Comparison of ENCODE assay signal across 9 cellular contexts in genomic region chr3:159616234-159616825, GRCh38.
DNase-seq lines count a peak whose midpoint lies in the region; ATAC-seq, FAIRE-seq and TF ChIP-seq lines count a peak whose summit lies in the region.
"Had no signal": no experiment of that assay in that cellular context is flagged by ENCODE, and none has a peak within 500 bp of the region (broad histone marks: within the 10 kb centered on the region; RNA-seq: fewer than 3 reads in every experiment).

No MANE protein-coding gene starts in this region.

- H3K27ac ChIP-seq in Panc1 (ENCODE audit: low read length) (no peak overlapping the region), prostate gland (no peak overlapping the region)

- POLR2A ChIA-PET in Panc1 (lab: Charles Lee) = no interaction called here

- BruUV-seq in Panc1 (replicated peaks; lab: Mats Ljungman, UMichigan) = no TSS peak

- no peaks in the 10 kb centered on the region for H3K4me1 Mint-ChIP-seq in activated T-helper 1 cell treated with anti-CD3 and anti-CD28 coated beads, Interleukin-12 subunit alpha, Interleukin-12 subunit beta, Interleukin-2, Interleukin-4 antibody, amounts not matched to agents 30 ng/mL and 10 ng/mL and 1 ng/mL, durations not matched to agents 14 hours and 24 hours and 36 hours (ENCODE audit: low read depth)

- no peak for FAIRE-seq in urothelium cell line (lab: Jason Lieb, UNC)

- peaks cover 3% of the 10 kb centered on the region for H3K27me3 Mint-ChIP-seq in activated T-helper 1 cell treated with anti-CD3 and anti-CD28 coated beads, Interleukin-12 subunit alpha, Interleukin-12 subunit beta, Interleukin-2, Interleukin-4 antibody, amounts not matched to agents 30 ng/mL and 10 ng/mL and 1 ng/mL, durations not matched to agents 14 hours and 24 hours and 36 hours (ENCODE audit: insufficient read depth)

- CTCF ChIA-PET in Panc1 (lab: Charles Lee) = no interaction called here

- H3K4me3 ChIP-seq in Panc1 (ENCODE audit: low read depth in 2 of 2, low read length in 2 of 2) (no peak overlapping the region), fibroblast of pulmonary artery (replicated peaks; ENCODE audit: low read depth, low read length) (no peak overlapping the region), prostate gland (no peak overlapping the region)

- H3K4me3 Mint-ChIP-seq in activated T-helper 1 cell treated with anti-CD3 and anti-CD28 coated beads, Interleukin-12 subunit alpha, Interleukin-12 subunit beta, Interleukin-2, Interleukin-4 antibody, amounts not matched to agents 30 ng/mL and 10 ng/mL and 1 ng/mL, durations not matched to agents 14 hours and 24 hours and 36 hours = no peak overlapping the region

- TF ChIP-seq CTCF in Panc1 (IDR thresholded peaks at IDR 0.05) = peak; percentile 86
- TF ChIP-seq CTCF in fibroblast of pulmonary artery (IDR thresholded peaks at IDR 0.05; ENCODE audit: low read length, missing control alignments) = peak; percentile 64
- peak; percentile 23 to 69 (median 56) for TF ChIP-seq CTCF in prostate gland (IDR thresholded peaks at IDR 0.05)

- 54% methylated on average over 7 of the region's 7 CpGs for WGBS in prostate gland

- H3K4me1 ChIP-seq in Panc1 (ENCODE audit: control insufficient read depth, insufficient read depth, low read length) (peaks cover 26% of the 10 kb centered on the region), prostate gland (replicated peaks) (no peaks in the 10 kb centered on the region)

- intact Hi-C loops in Panc1 (cut with micrococcal nuclease; ENCODE audit: unreplicated experiment) = loop anchor here (1.0 to 10.0 kb wide), 3 partner anchors 189 to 772 kb away; no protein-coding TSS in a partner anchor
- intact Hi-C loops in prostate gland (cut with DNase I) = loop anchor here (5.0 to 10.0 kb wide), 2 partner anchors 118 to 391 kb away; no protein-coding TSS in a partner anchor
- intact Hi-C loops in activated T-helper 1 cell treated with anti-CD3 and anti-CD28 coated beads, Interleukin-12 subunit alpha, Interleukin-12 subunit beta, Interleukin-2, Interleukin-4 antibody, amounts not matched to agents 30 ng/mL and 10 ng/mL and 1 ng/mL, durations not matched to agents 14 hours and 24 hours and 36 hours (cut with micrococcal nuclease) = no loop called here

- no peak overlapping the region for H3K27ac Mint-ChIP-seq in activated T-helper 1 cell treated with anti-CD3 and anti-CD28 coated beads, Interleukin-12 subunit alpha, Interleukin-12 subunit beta, Interleukin-2, Interleukin-4 antibody, amounts not matched to agents 30 ng/mL and 10 ng/mL and 1 ng/mL, durations not matched to agents 14 hours and 24 hours and 36 hours

- DNase-seq in GM04504 (ENCODE audit: low read depth) = peak; percentile 43
- no peak for DNase-seq in Panc1 (ENCODE audit: low read depth, low spot score)
- peak; percentile 66 for DNase-seq in fibroblast of pulmonary artery (ENCODE audit: low read depth)
- peak; percentile 8 for DNase-seq in prostate gland (ENCODE audit: low spot score)
- DNase-seq in activated T-cell treated with anti-CD3 and anti-CD28 coated beads for 4 hours = no peak
- DNase-seq in activated T-helper 1 cell treated with anti-CD3 and anti-CD28 coated beads, Interleukin-12 subunit alpha, Interleukin-12 subunit beta, Interleukin-2, Interleukin-4 antibody, amounts not matched to agents 30 ng/mL and 10 ng/mL and 1 ng/mL, durations not matched to agents 14 hours and 24 hours and 36 hours (ENCODE audit: low spot score) = no peak
- DNase-seq in urothelium cell line (ENCODE audit: low spot score) = no peak
- DNase-seq: occipital lobe had no signal

- TF ChIP-seq POLR2A in prostate gland (IDR thresholded peaks at IDR 0.05) = no peak

- ATAC-seq in Panc1 (peak; percentile 75), GM19455 (IDR thresholded peaks at IDR 0.05; ENCODE audit: unreplicated experiment) (no peak)

- H3K9me3 Mint-ChIP-seq in activated T-helper 1 cell treated with anti-CD3 and anti-CD28 coated beads, Interleukin-12 subunit alpha, Interleukin-12 subunit beta, Interleukin-2, Interleukin-4 antibody, amounts not matched to agents 30 ng/mL and 10 ng/mL and 1 ng/mL, durations not matched to agents 14 hours and 24 hours and 36 hours = no peaks in the 10 kb centered on the region

- in situ Hi-C loops in Panc1 (cut with HindIII; ENCODE audit: low pct_unique_long_range_greater_than_20kb, low sequenced_read_pairs) = no loop called here

- H3K9me3 ChIP-seq in Panc1 (ENCODE audit: control insufficient read depth, insufficient read depth, low read depth, low read length) (no peaks in the 10 kb centered on the region), prostate gland (no peaks in the 10 kb centered on the region)

- H3K27me3 ChIP-seq in Panc1 (ENCODE audit: control insufficient read depth, insufficient read depth, low read length) (no peaks in the 10 kb centered on the region), prostate gland (replicated peaks; ENCODE audit: insufficient read depth) (no peaks in the 10 kb centered on the region)

- no peaks in the 10 kb centered on the region for H3K36me3 Mint-ChIP-seq in activated T-helper 1 cell treated with anti-CD3 and anti-CD28 coated beads, Interleukin-12 subunit alpha, Interleukin-12 subunit beta, Interleukin-2, Interleukin-4 antibody, amounts not matched to agents 30 ng/mL and 10 ng/mL and 1 ng/mL, durations not matched to agents 14 hours and 24 hours and 36 hours (ENCODE audit: low read depth)

- H3K36me3 ChIP-seq in Panc1 (ENCODE audit: control insufficient read depth, insufficient read depth, low read length) (no peaks in the 10 kb centered on the region), prostate gland (no peaks in the 10 kb centered on the region)

Comparison
In these comparisons a context has a peak if more than half of its experiments do, and no peak if none do; other contexts are left out.
1. DNase-seq: peak in GM04504 (single experiment), fibroblast of pulmonary artery (single experiment) and prostate gland (single experiment); none in Panc1 (single experiment), activated T-cell treated with anti-CD3 and anti-CD28 coated beads for 4 hours (single experiment), activated T-helper 1 cell treated with anti-CD3 and anti-CD28 coated beads, Interleukin-12 subunit alpha, Interleukin-12 subunit beta, Interleukin-2, Interleukin-4 antibody, amounts not matched to agents 30 ng/mL and 10 ng/mL and 1 ng/mL, durations not matched to agents 14 hours and 24 hours and 36 hours (single experiment) and urothelium cell line (single experiment).
2. Peak in every context shown above with its lines, with median percentiles within 50 percentile points of each other: CTCF ChIP-seq.